16 cellular contexts compared by ENCODE assay signal in the genomic region with DNA sequence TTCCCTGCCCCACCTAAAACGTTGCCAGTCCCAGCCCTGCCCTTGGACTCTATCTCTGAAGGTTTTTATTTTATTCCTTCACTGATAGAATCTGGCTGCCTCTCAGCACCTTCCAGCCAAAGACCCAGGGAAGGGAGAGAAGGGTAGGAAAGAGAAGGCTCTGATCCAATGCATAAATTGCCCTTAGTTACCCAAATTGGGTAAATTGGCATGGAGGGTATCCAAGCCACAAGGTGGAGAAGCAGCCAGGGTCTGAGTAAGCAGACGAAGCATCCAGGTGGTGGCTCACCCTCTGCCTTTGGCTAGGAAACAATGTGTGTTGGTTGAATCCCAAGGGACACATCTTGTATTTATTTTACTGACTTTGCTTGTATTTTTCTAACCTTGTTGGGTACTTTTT.
"Had no signal": no experiment of that assay in that cellular context is flagged by ENCODE, and none has a peak within 500 bp of the region (broad histone marks: within the 10 kb centered on the region; RNA-seq: fewer than 3 reads in every experiment).

No MANE protein-coding gene starts in this region.

- H3K4me1 ChIP-seq: right lobe of liver, thyroid gland had no signal

- ATAC-seq: activated CD8-positive, alpha-beta T cell treated with anti-CD3 and anti-CD28 coated beads, Interleukin-2, amount 10 ng/mL, durations not matched to agents 7 days and 5 days; effector memory CD8-positive, alpha-beta T cell; heart right ventricle; mucosa of descending colon; right lobe of liver had no signal

- H3K27me3 ChIP-seq: ascending aorta, thyroid gland had no signal

- H3K9me3 ChIP-seq: ascending aorta, heart right ventricle, mucosa of descending colon, right lobe of liver, thyroid gland had no signal

- H3K27ac ChIP-seq: ascending aorta, heart right ventricle, right lobe of liver, thyroid gland had no signal

- H3K4me3 ChIP-seq: ascending aorta, heart right ventricle, mucosa of descending colon, right lobe of liver, thyroid gland had no signal

- DNase-seq: activated CD4-positive, alpha-beta T cell treated with anti-CD3 and anti-CD28 coated beads, Interleukin-2, amount 10 ng/mL, durations not matched to agents 7 days and 5 days; activated CD8-positive, alpha-beta T cell treated with anti-CD3 and anti-CD28 coated beads, Interleukin-2, amount 10 ng/mL, durations not matched to agents 7 days and 5 days; activated naive CD4-positive, alpha-beta T cell treated with anti-CD3 and anti-CD28 coated beads, Interleukin-2, amount 50 U/mL, for 16 hours; activated T-cell treated with anti-CD3 and anti-CD28 coated beads, Interleukin-2, amount 50 U/mL, for 24 hours; dermis blood vessel endothelial cell; effector memory CD8-positive, alpha-beta T cell; heart right ventricle; immature natural killer cell; mesenchymal stem cell; mucosa of descending colon; naive B cell; right lobe of liver; stimulated activated CD8-positive, alpha-beta memory T cell treated with anti-CD3 and anti-CD28 coated beads, Interleukin-4, amount 100 ng/mL, for 48 hours; stimulated activated naive CD4-positive, alpha-beta T cell; thyroid gland had no signal

- H3K36me3 ChIP-seq: ascending aorta, heart right ventricle, right lobe of liver, thyroid gland had no signal
